Comparison of ENCODE assay signal across 8 cellular contexts in the genomic region with DNA sequence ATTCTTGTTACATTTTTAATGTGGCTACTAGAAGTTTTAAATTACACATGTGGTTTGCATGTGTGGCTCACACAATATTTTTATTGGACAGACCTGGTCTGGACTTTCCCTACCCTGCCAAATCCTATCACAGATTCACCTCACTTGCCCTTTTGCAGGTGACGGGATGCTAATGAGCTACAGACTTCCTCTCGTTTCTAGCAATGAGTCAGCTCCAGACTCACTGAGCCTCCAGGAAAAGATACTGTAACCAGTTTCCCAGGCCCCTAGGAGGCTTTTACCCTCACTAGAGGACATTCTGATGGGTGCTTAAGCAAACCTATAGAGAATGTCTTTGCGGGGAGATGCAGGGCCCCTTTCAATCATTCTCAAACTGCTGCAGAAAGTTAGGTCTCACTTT.
A peak's percentile ranks its signal among the peaks of the same experiment; 100 is the strongest.
DNase-seq lines count a peak whose midpoint lies in the region; ATAC-seq lines count a peak whose summit lies in the region.

No MANE protein-coding gene starts in this region.

- peak; percentile 64 for DNase-seq in activated CD4-positive, alpha-beta T cell treated with anti-CD3 and anti-CD28 coated beads for 48 hours
- no peak for DNase-seq in activated CD4-positive, alpha-beta T cell treated with anti-CD3 and anti-CD28 coated beads for 1 hour
- peak; percentile 37 to 58 for DNase-seq in activated CD4-positive, alpha-beta T cell treated with anti-CD3 and anti-CD28 coated beads, Interleukin-2, amount 50 U/mL, for 48 hours
- peak; percentile 9 to 39 (median 18) for DNase-seq in stimulated activated CD4-positive, alpha-beta T cell treated with anti-CD3 and anti-CD28 coated beads, TNF-alpha, amount 100 ng/mL, for 48 hours (ENCODE audit: low read depth in 3 of 3)
- DNase-seq in retina (no peak), iPS-NIHi11 (ENCODE audit: low spot score) (no peak), posterior vena cava (ENCODE audit: low spot score) (no peak)

- peak; percentile 96 for ATAC-seq in HG02852 (IDR thresholded peaks at IDR 0.05; ENCODE audit: unreplicated experiment)

- intact Hi-C loops in posterior vena cava (cut with DNase I) = no loop called here

Comparison
In these comparisons a context has a peak if more than half of its experiments do, and no peak if none do; other contexts are left out.
1. DNase-seq: peak in activated CD4-positive, alpha-beta T cell treated with anti-CD3 and anti-CD28 coated beads for 48 hours (single experiment), activated CD4-positive, alpha-beta T cell treated with anti-CD3 and anti-CD28 coated beads, Interleukin-2, amount 50 U/mL, for 48 hours (2 of 2) and stimulated activated CD4-positive, alpha-beta T cell treated with anti-CD3 and anti-CD28 coated beads, TNF-alpha, amount 100 ng/mL, for 48 hours (3 of 3); none in activated CD4-positive, alpha-beta T cell treated with anti-CD3 and anti-CD28 coated beads for 1 hour (single experiment), retina (single experiment), iPS-NIHi11 (single experiment) and posterior vena cava (single experiment).